ENCODE assay signal across 12 cellular contexts in genomic region chr2:20682166-20682565, GRCh38. TPM values are rescaled to one million over a fixed set of nuclear protein-coding genes. Genes with fewer than 3 reads are reported as not detected.
DNase-seq lines count a peak whose midpoint lies in the region; ATAC-seq and TF ChIP-seq lines count a peak whose summit lies in the region.
"Had no signal": no experiment of that assay in that cellular context is flagged by ENCODE, and none has a peak within 500 bp of the region (broad histone marks: within the 10 kb centered on the region; RNA-seq: fewer than 3 reads in every experiment).

No MANE protein-coding gene starts in this region.

- H3K36me3 ChIP-seq in hepatocyte (replicated peaks; ENCODE audit: insufficient read depth, low read depth) (no peaks in the 10 kb centered on the region), tibial nerve (peaks cover 0 to 68% (median 0%) of the 10 kb centered on the region in 3 donors), mesendoderm (ENCODE audit: control insufficient read depth, insufficient read depth, low read length) (no peaks in the 10 kb centered on the region)
- H3K36me3 ChIP-seq: colonic mucosa had no signal

- no peaks in the 10 kb centered on the region for H3K9me3 ChIP-seq in hepatocyte (ENCODE audit: low read depth)
- H3K9me3 ChIP-seq in tibial nerve, result no peaks in the 10 kb centered on the region
- H3K9me3 ChIP-seq: colonic mucosa had no signal

- H4K8ac ChIP-seq in mesendoderm (ENCODE audit: low read depth, low read length), result no peak overlapping the region

- H2BK5ac ChIP-seq in mesendoderm (ENCODE audit: low read length), result no peak overlapping the region

- no peaks in the 10 kb centered on the region for H3K9me2 ChIP-seq in hepatocyte (replicated peaks; ENCODE audit: insufficient read depth)

- H4K5ac ChIP-seq in mesendoderm (ENCODE audit: low read length), result no peak overlapping the region

- no peak overlapping the region for H3K4ac ChIP-seq in mesendoderm (ENCODE audit: low read depth, low read length)

- no peak overlapping the region for H3K27ac ChIP-seq in hepatocyte
- H3K27ac ChIP-seq in tibial nerve, result no peak overlapping the region
- H3K27ac ChIP-seq in mesendoderm (ENCODE audit: low read depth, low read length), result no peak overlapping the region
- H3K27ac ChIP-seq: colonic mucosa had no signal

- H3K27me3 ChIP-seq in hepatocyte, result no peaks in the 10 kb centered on the region
- no peaks in the 10 kb centered on the region for H3K27me3 ChIP-seq in tibial nerve
- no peaks in the 10 kb centered on the region for H3K27me3 ChIP-seq in mesendoderm (ENCODE audit: insufficient read depth, low read length, poor library complexity)
- H3K27me3 ChIP-seq: colonic mucosa had no signal

- H3K18ac ChIP-seq in mesendoderm (ENCODE audit: low read length), result no peak overlapping the region

- H3K4me2 ChIP-seq in hepatocyte (no peak overlapping the region), mesendoderm (ENCODE audit: low read length) (no peak overlapping the region)

- DNase-seq in activated naive CD4-positive, alpha-beta T cell treated with anti-CD3 and anti-CD28 coated beads, Interleukin-2, amount 10 ng/mL, durations not matched to agents 7 days and 5 days, result no peak
- no peak for DNase-seq in activated naive CD4-positive, alpha-beta T cell (lab: John Stamatoyannopoulos, UW)
- DNase-seq in hepatocyte (ENCODE audit: low spot score) (no peak), tibial nerve (ENCODE audit: low spot score in 2 of 2) (no peak), mesendoderm (no peak), LoVo (ENCODE audit: low spot score) (no peak), NCI-H2081 (lab: John Stamatoyannopoulos, UW) (no peak)
- DNase-seq: colonic mucosa, GOT3, NCI-H1105 had no signal

- ATAC-seq in SK-N-SH treated with all-trans-retinoic acid at 6 μM for 48 hours, result peak; percentile 81
- ATAC-seq: activated CD4-positive, CD25-positive, alpha-beta regulatory T cell treated with anti-CD3 and anti-CD28 coated beads, Interleukin-2, amount 50 U/mL, for 24 hours had no signal

- H3K4me1 Mint-ChIP-seq in activated naive CD4-positive, alpha-beta T cell treated with anti-CD3 and anti-CD28 coated beads, Interleukin-2, amount 10 ng/mL, durations not matched to agents 7 days and 5 days, result peaks cover 9% of the 10 kb centered on the region

- H3K27me3 Mint-ChIP-seq in activated naive CD4-positive, alpha-beta T cell treated with anti-CD3 and anti-CD28 coated beads, Interleukin-2, amount 10 ng/mL, durations not matched to agents 7 days and 5 days, result no peaks in the 10 kb centered on the region

- no peak overlapping the region for H2AFZ ChIP-seq in hepatocyte

- no peak for TF ChIP-seq EP300 in tibial nerve (IDR thresholded peaks at IDR 0.05)

- H3K9ac ChIP-seq in mesendoderm (ENCODE audit: low read length), result no peak overlapping the region

- H3K4me3 Mint-ChIP-seq in activated naive CD4-positive, alpha-beta T cell treated with anti-CD3 and anti-CD28 coated beads, Interleukin-2, amount 10 ng/mL, durations not matched to agents 7 days and 5 days, result no peak overlapping the region

- peak; percentile 56 for TF ChIP-seq CTCF in hepatocyte (IDR thresholded peaks at IDR 0.05; ENCODE audit: poor library complexity)
- peak in 4 of 5 experiments; percentile 14 to 30 (median 16) for TF ChIP-seq CTCF in tibial nerve (IDR thresholded peaks at IDR 0.05)

- no peaks in the 10 kb centered on the region for H3K79me1 ChIP-seq in mesendoderm (ENCODE audit: low read length)

- no peak for TF ChIP-seq POLR2A in tibial nerve (IDR thresholded peaks at IDR 0.05)

- CTCF ChIA-PET in activated naive CD4-positive, alpha-beta T cell treated with anti-CD3 and anti-CD28 coated beads, Interleukin-2, amount 10 ng/mL, durations not matched to agents 7 days and 5 days (lab: Charles Lee), result interaction anchor here (1.5 kb wide), 1 partner anchor 281 kb away, joined by 6 read pairs; no protein-coding TSS in a partner anchor

- H3K56ac ChIP-seq in mesendoderm (ENCODE audit: low read length), result no peak overlapping the region

- H3K79me2 ChIP-seq in hepatocyte (no peaks in the 10 kb centered on the region), mesendoderm (ENCODE audit: control insufficient read depth, insufficient read depth, low read length) (no peaks in the 10 kb centered on the region)

- H3K4me1 ChIP-seq in hepatocyte (ENCODE audit: insufficient read depth) (no peaks in the 10 kb centered on the region), tibial nerve (no peaks in the 10 kb centered on the region), mesendoderm (ENCODE audit: control insufficient read depth, low read depth, low read length) (no peaks in the 10 kb centered on the region)
- H3K4me1 ChIP-seq: colonic mucosa had no signal

- WGBS in hepatocyte (ENCODE audit: low lambda C conversion rate, missing lambda C conversion rate), result 73% methylated on average over 6 of the region's 6 CpGs
- WGBS in tibial nerve, 2 donors, result 69 to 70% methylated on average over 6 of the region's 6 CpGs
- no CpG with 5 or more reads among the region's 6 CpGs for WGBS in mesendoderm (ENCODE audit: extremely low coverage, insufficient coverage, low lambda C conversion rate)

- no peaks in the 10 kb centered on the region for H3K9me3 Mint-ChIP-seq in activated naive CD4-positive, alpha-beta T cell treated with anti-CD3 and anti-CD28 coated beads, Interleukin-2, amount 10 ng/mL, durations not matched to agents 7 days and 5 days

- no peak overlapping the region for H2BK120ac ChIP-seq in mesendoderm (ENCODE audit: low read depth, low read length)

- H2BK15ac ChIP-seq in mesendoderm (replicated peaks; ENCODE audit: low read depth), result no peak overlapping the region

- no peak overlapping the region for H2AK5ac ChIP-seq in mesendoderm (ENCODE audit: low read length)

- H3K36me3 Mint-ChIP-seq in activated naive CD4-positive, alpha-beta T cell treated with anti-CD3 and anti-CD28 coated beads, Interleukin-2, amount 10 ng/mL, durations not matched to agents 7 days and 5 days, result peaks cover 30% of the 10 kb centered on the region

- no peak overlapping the region for H3K4me3 ChIP-seq in hepatocyte
- no peak overlapping the region for H3K4me3 ChIP-seq in tibial nerve
- H3K4me3 ChIP-seq in mesendoderm (ENCODE audit: low read length), result no peak overlapping the region
- H3K4me3 ChIP-seq: colonic mucosa had no signal

- H3K23ac ChIP-seq in mesendoderm (ENCODE audit: low read length), result no peak overlapping the region

- H4K20me1 ChIP-seq in hepatocyte (ENCODE audit: insufficient read depth, poor library complexity, severe bottlenecking), result no peaks in the 10 kb centered on the region

- H3K27ac Mint-ChIP-seq in activated naive CD4-positive, alpha-beta T cell treated with anti-CD3 and anti-CD28 coated beads, Interleukin-2, amount 10 ng/mL, durations not matched to agents 7 days and 5 days, result peak overlapping the region; percentile 46

TF ChIP-seq in SK-N-SH treated with all-trans-retinoic acid at 6 μM for 48 hours, 23 proteins besides CTCF, POLR2A, EP300 and RAD21:
- TF ChIP-seq CSDC2 (CRISPR knock-in tag; IDR thresholded peaks at IDR 0.05) (no peak), ESRRG (CRISPR knock-in tag; IDR thresholded peaks at IDR 0.05) (no peak), BACH2 (CRISPR knock-in tag; IDR thresholded peaks at IDR 0.05; ENCODE audit: borderline replicate concordance) (no peak), TOX (CRISPR knock-in tag; IDR thresholded peaks at IDR 0.05; ENCODE audit: borderline replicate concordance) (no peak), ISL1 (CRISPR knock-in tag; IDR thresholded peaks at IDR 0.05) (no peak), ZFP30 (CRISPR knock-in tag; IDR thresholded peaks at IDR 0.05) (no peak), SNAI2 (CRISPR knock-in tag; IDR thresholded peaks at IDR 0.05) (no peak), ZFP3 (CRISPR knock-in tag; IDR thresholded peaks at IDR 0.05) (no peak)
- TF ChIP-seq, protein P1, sequence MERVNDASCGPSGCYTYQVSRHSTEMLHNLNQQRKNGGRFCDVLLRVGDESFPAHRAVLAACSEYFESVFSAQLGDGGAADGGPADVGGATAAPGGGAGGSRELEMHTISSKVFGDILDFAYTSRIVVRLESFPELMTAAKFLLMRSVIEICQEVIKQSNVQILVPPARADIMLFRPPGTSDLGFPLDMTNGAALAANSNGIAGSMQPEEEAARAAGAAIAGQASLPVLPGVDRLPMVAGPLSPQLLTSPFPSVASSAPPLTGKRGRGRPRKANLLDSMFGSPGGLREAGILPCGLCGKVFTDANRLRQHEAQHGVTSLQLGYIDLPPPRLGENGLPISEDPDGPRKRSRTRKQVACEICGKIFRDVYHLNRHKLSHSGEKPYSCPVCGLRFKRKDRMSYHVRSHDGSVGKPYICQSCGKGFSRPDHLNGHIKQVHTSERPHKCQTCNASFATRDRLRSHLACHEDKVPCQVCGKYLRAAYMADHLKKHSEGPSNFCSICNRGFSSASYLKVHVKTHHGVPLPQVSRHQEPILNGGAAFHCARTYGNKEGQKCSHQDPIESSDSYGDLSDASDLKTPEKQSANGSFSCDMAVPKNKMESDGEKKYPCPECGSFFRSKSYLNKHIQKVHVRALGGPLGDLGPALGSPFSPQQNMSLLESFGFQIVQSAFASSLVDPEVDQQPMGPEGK (CRISPR knock-in tag; IDR thresholded peaks at IDR 0.05; ENCODE audit: borderline replicate concordance), result no peak

RNA-seq across cellular contexts. Expression of gene GDF7, which starts 15.2 kb away (rescaled TPM):
- 0.24 and 0.37 TPM in 2 replicates for total RNA-seq in hepatocyte
- polyA plus RNA-seq in hepatocyte, result 0.10 and 0.24 TPM in 2 replicates
- 10 to 100 TPM in 3 of 4 donors, 1 to 10 TPM in 1; 6.3 to 20.0 (median 16.6) TPM for total RNA-seq in tibial nerve
- 0.03 TPM for polyA plus RNA-seq in mesendoderm (2013, experiment 1 of 2)
- polyA plus RNA-seq in mesendoderm (2013, experiment 2 of 2), result 0.01 TPM

RNA-seq across cellular contexts. Expression of gene HS1BP3, which starts 31.3 kb away (rescaled TPM):
- total RNA-seq in hepatocyte (25.8 and 26.8 TPM in 2 replicates), tibial nerve (10 to 100 TPM; 24.5 to 45.9 (median 33.8) TPM)
- polyA plus RNA-seq in hepatocyte, result 26.3 and 29.6 TPM in 2 replicates
- polyA plus RNA-seq in mesendoderm (2013, experiment 1 of 2), result 4.5 TPM
- 5.0 TPM for polyA plus RNA-seq in mesendoderm (2013, experiment 2 of 2)
